ENCODE assay signal across 18 cellular contexts in the genomic region with DNA sequence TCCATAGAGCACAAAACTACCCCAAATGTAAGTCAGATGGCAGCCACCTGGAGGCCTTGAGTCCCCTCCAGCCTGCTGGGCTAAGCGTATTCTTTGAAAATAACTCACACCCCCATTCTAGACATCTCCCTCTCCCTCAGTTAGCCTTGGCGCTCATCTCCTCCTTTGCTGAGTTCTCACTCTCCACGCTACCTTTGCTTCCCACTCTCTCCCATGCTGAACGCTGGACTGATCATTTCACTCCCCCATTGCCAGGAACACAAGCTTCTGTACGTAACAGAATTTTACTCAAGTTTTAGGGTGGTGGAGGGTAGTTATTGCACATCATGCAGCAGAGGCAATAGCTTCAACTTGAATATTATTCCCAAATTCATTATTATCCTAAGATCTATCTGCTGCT. TPM values are rescaled to one million over a fixed set of nuclear protein-coding genes. Genes with fewer than 3 reads are reported as not detected.
DNase-seq lines count a peak whose midpoint lies in the region; ATAC-seq and TF ChIP-seq lines count a peak whose summit lies in the region.
"Had no signal": no experiment of that assay in that cellular context is flagged by ENCODE, and none has a peak within 500 bp of the region (broad histone marks: within the 10 kb centered on the region; RNA-seq: fewer than 3 reads in every experiment).

No MANE protein-coding gene starts in this region.

- no peak for ATAC-seq in T-helper 17 cell
- no peak for ATAC-seq in effector memory CD8-positive, alpha-beta T cell (replicated peaks)
- ATAC-seq: HCT116 had no signal

- no peak overlapping the region for H3K4me3 ChIP-seq in dorsolateral prefrontal cortex

- no peak for TF ChIP-seq CTCF in dorsolateral prefrontal cortex (IDR thresholded peaks at IDR 0.05 in 54 of 56, conservative IDR thresholded peaks at IDR 0.05 in 2 of 56; ENCODE audit: low read depth in 1 of 56, partially characterized antibody in 56 of 56)

- H3K27me3 Mint-ChIP-seq in T-helper 17 cell = peaks cover 27% of the 10 kb centered on the region
- H3K27me3 Mint-ChIP-seq in effector memory CD8-positive, alpha-beta T cell = peaks cover 39 to 71% of the 10 kb centered on the region in 2 donors

- no peaks in the 10 kb centered on the region for H3K9me3 Mint-ChIP-seq in effector memory CD8-positive, alpha-beta T cell

- H3K4me3 Mint-ChIP-seq in T-helper 17 cell = peak overlapping the region; percentile 8
- H3K4me3 Mint-ChIP-seq in effector memory CD8-positive, alpha-beta T cell = no peak overlapping the region

- no peak overlapping the region for H3K27ac Mint-ChIP-seq in T-helper 17 cell
- no peak overlapping the region for H3K27ac Mint-ChIP-seq in effector memory CD8-positive, alpha-beta T cell

- DNase-seq in T-helper 17 cell (no peak), dorsolateral prefrontal cortex (peak in 2 of 10 donors; percentile 46 to 51), mesenteric fat pad (ENCODE audit: low spot score) (peak; percentile 39)
- no peak for DNase-seq in stimulated activated CD8-positive, alpha-beta memory T cell treated with anti-CD3 and anti-CD28 coated beads, Interleukin-4, amount 100 ng/mL, for 48 hours
- DNase-seq in activated CD8-positive, alpha-beta memory T cell treated with anti-CD3 and anti-CD28 coated beads, Interleukin-2, amount 50 U/mL, for 4 hours = no peak
- DNase-seq in effector memory CD8-positive, alpha-beta T cell = no peak
- DNase-seq: C1 segment of cervical spinal cord; Calu3; CD4-positive, alpha-beta memory T cell; COR-L47; DMS53; DMS79 treated with DMSO at 0.1 percent for 48 hours; GF-D8; GOT3; H7 had no signal

- intact Hi-C loops in dorsolateral prefrontal cortex (cut with DNase I) = no loop called here

- H3K9me3 ChIP-seq in T-helper 17 cell (ENCODE audit: control insufficient read depth, low read length, poor library complexity, severe bottlenecking) = no peaks in the 10 kb centered on the region

- peak overlapping the region in 50 of 59 donors; percentile 43 to 92 (median 74) for H3K27ac ChIP-seq in dorsolateral prefrontal cortex

- peaks cover 3% of the 10 kb centered on the region for H3K36me3 Mint-ChIP-seq in T-helper 17 cell (ENCODE audit: low read depth)
- no peaks in the 10 kb centered on the region for H3K36me3 Mint-ChIP-seq in effector memory CD8-positive, alpha-beta T cell (ENCODE audit: insufficient read depth)

- H3K4me1 Mint-ChIP-seq in T-helper 17 cell = peaks cover 13% of the 10 kb centered on the region
- peaks cover 0 to 2% of the 10 kb centered on the region in 2 donors for H3K4me1 Mint-ChIP-seq in effector memory CD8-positive, alpha-beta T cell (ENCODE audit: low read depth in 2 of 2)

- peaks cover 0 to 4% (median 0%) of the 10 kb centered on the region in 45 donors for H3K27me3 ChIP-seq in dorsolateral prefrontal cortex

RNA-seq across cellular contexts. Expression of gene HRH2, which starts 47.5 kb away (rescaled TPM):
- total RNA-seq in T-helper 17 cell = 1 to 10 TPM; 2.8 to 4.9 TPM
- 10 to 100 TPM in 119 of 120 experiments, 1 to 10 TPM in 1; 8.7 to 45.7 (median 25.9) TPM for total RNA-seq in dorsolateral prefrontal cortex
- total RNA-seq in mesenteric fat pad = 12.5 TPM
- total RNA-seq: A673, Calu3, G401 had no signal
